Comparison of ENCODE assay signal across 1 cellular context in the genomic region with DNA sequence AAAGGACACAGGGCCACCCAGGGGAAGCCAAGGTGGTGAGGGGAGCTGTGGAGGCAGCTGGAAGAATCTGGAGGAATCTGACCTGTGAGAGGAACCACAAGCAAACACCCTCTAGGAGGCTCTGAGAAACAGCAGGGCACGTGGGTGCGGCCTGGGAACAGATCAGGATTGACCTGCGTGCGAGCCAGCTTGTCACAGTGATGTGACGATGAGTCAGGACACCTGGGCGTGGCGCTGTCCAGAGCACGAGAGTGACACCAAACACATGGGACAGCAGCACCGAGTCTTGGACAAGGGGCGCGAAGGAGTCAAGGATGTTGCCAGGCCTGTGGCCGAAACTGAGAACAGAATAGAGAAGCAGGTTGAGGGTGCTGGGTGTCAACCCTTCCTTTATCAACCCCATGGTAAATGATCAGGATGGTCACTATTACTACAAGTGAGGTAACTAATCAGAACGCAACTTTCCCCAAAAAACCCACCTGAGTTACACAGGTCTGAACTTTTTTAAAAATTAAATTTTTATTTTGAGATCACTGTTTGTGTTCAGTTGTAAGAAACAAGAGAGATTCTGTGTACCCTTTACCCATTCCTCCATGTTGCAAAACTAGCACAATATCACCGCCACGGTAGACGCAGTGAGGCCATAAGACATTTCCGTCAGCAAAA.
A peak's percentile ranks its signal among the peaks of the same experiment; 100 is the strongest.
TF ChIP-seq lines count a peak whose summit lies in the region.

No MANE protein-coding gene starts in this region.

TF ChIP-seq in HepG2, 621 proteins besides CTCF, POLR2A, EP300 and RAD21 (continued from another document and continues in another):
- TF ChIP-seq, protein P1, sequence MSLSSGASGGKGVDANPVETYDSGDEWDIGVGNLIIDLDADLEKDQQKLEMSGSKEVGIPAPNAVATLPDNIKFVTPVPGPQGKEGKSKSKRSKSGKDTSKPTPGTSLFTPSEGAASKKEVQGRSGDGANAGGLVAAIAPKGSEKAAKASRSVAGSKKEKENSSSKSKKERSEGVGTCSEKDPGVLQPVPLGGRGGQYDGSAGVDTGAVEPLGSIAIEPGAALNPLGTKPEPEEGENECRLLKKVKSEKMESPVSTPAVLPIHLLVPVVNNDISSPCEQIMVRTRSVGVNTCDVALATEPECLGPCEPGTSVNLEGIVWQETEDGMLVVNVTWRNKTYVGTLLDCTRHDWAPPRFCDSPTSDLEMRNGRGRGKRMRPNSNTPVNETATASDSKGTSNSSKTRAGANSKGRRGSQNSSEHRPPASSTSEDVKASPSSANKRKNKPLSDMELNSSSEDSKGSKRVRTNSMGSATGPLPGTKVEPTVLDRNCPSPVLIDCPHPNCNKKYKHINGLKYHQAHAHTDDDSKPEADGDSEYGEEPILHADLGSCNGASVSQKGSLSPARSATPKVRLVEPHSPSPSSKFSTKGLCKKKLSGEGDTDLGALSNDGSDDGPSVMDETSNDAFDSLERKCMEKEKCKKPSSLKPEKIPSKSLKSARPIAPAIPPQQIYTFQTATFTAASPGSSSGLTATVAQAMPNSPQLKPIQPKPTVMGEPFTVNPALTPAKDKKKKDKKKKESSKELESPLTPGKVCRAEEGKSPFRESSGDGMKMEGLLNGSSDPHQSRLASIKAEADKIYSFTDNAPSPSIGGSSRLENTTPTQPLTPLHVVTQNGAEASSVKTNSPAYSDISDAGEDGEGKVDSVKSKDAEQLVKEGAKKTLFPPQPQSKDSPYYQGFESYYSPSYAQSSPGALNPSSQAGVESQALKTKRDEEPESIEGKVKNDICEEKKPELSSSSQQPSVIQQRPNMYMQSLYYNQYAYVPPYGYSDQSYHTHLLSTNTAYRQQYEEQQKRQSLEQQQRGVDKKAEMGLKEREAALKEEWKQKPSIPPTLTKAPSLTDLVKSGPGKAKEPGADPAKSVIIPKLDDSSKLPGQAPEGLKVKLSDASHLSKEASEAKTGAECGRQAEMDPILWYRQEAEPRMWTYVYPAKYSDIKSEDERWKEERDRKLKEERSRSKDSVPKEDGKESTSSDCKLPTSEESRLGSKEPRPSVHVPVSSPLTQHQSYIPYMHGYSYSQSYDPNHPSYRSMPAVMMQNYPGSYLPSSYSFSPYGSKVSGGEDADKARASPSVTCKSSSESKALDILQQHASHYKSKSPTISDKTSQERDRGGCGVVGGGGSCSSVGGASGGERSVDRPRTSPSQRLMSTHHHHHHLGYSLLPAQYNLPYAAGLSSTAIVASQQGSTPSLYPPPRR (CRISPR knock-in tag; IDR thresholded peaks at IDR 0.05; ENCODE audit: borderline replicate concordance) = no peak
- TF ChIP-seq HMGA1 (CRISPR knock-in tag; conservative IDR thresholded peaks at IDR 0.05) (no peak), ZNF326 (CRISPR knock-in tag; IDR thresholded peaks at IDR 0.05; ENCODE audit: borderline replicate concordance) (no peak), ZBTB3 (CRISPR knock-in tag; IDR thresholded peaks at IDR 0.05; ENCODE audit: borderline replicate concordance, low read depth) (0 out of 2 replicates have a peak, but pooled peaks have one; percentile 34), GABPB1 (CRISPR knock-in tag; IDR thresholded peaks at IDR 0.05) (no peak; the same call in 1 of the 2 replicates), NFYB (CRISPR knock-in tag; IDR thresholded peaks at IDR 0.05) (0 out of 2 replicates have a peak, but pooled peaks have one; percentile 34), ATF7-NPFF (CRISPR knock-in tag; IDR thresholded peaks at IDR 0.05; ENCODE audit: low read depth) (no peak), YEATS2 (CRISPR knock-in tag; IDR thresholded peaks at IDR 0.05; ENCODE audit: borderline replicate concordance) (peak; percentile 70; the same call in 1 of the 2 replicates), TMF1 (CRISPR knock-in tag; IDR thresholded peaks at IDR 0.05; ENCODE audit: low read depth) (no peak), FOXO1 (CRISPR knock-in tag; IDR thresholded peaks at IDR 0.05) (0 out of 2 replicates have a peak, but pooled peaks have one; percentile 36), ZFP82 (CRISPR knock-in tag; IDR thresholded peaks at IDR 0.05; ENCODE audit: borderline replicate concordance) (no peak), NFE2L2 (IDR thresholded peaks at IDR 0.05; ENCODE audit: low read length) (no peak), RFX1 (IDR thresholded peaks at IDR 0.05) (no peak), SRF (IDR thresholded peaks at IDR 0.05; ENCODE audit: low read depth, low read length) (no peak), KAT8 (CRISPR knock-in tag; IDR thresholded peaks at IDR 0.05) (no peak), MAF1 (CRISPR knock-in tag; IDR thresholded peaks at IDR 0.05; ENCODE audit: borderline replicate concordance) (no peak), ZMYM2 (CRISPR knock-in tag; IDR thresholded peaks at IDR 0.05) (no peak), NFRKB (IDR thresholded peaks at IDR 0.05) (no peak), BRCA1 (CRISPR knock-in tag; IDR thresholded peaks at IDR 0.05) (no peak), ZSCAN29 (CRISPR knock-in tag; conservative IDR thresholded peaks at IDR 0.05) (no peak; the same call in 1 of the 2 replicates), ZSCAN9 (CRISPR knock-in tag; IDR thresholded peaks at IDR 0.05; ENCODE audit: borderline replicate concordance) (peak; percentile 72; the same call in 1 of the 2 replicates), SATB2 (CRISPR knock-in tag; IDR thresholded peaks at IDR 0.05) (no peak), ZNF235 (CRISPR knock-in tag; IDR thresholded peaks at IDR 0.05; ENCODE audit: borderline replicate concordance) (no peak), GABPA (IDR thresholded peaks at IDR 0.05; ENCODE audit: low read depth, low read length) (no peak), GABPA (CRISPR knock-in tag; IDR thresholded peaks at IDR 0.05; ENCODE audit: low read depth) (no peak), HDAC6 (IDR thresholded peaks at IDR 0.05; ENCODE audit: low read depth, low read length) (no peak), ZNF775 (CRISPR knock-in tag; IDR thresholded peaks at IDR 0.05; ENCODE audit: borderline replicate concordance) (peak; percentile 57; the same call in 1 of the 2 replicates), ZNF234 (CRISPR knock-in tag; conservative IDR thresholded peaks at IDR 0.05) (no peak), ZNF615 (CRISPR knock-in tag; IDR thresholded peaks at IDR 0.05; ENCODE audit: borderline replicate concordance) (no peak), ZNF34 (CRISPR knock-in tag; IDR thresholded peaks at IDR 0.05; ENCODE audit: borderline replicate concordance) (no peak)
- TF ChIP-seq, protein P2, sequence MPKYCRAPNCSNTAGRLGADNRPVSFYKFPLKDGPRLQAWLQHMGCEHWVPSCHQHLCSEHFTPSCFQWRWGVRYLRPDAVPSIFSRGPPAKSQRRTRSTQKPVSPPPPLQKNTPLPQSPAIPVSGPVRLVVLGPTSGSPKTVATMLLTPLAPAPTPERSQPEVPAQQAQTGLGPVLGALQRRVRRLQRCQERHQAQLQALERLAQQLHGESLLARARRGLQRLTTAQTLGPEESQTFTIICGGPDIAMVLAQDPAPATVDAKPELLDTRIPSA (CRISPR knock-in tag; IDR thresholded peaks at IDR 0.05; ENCODE audit: borderline replicate concordance) = no peak
- TF ChIP-seq, protein P3, sequence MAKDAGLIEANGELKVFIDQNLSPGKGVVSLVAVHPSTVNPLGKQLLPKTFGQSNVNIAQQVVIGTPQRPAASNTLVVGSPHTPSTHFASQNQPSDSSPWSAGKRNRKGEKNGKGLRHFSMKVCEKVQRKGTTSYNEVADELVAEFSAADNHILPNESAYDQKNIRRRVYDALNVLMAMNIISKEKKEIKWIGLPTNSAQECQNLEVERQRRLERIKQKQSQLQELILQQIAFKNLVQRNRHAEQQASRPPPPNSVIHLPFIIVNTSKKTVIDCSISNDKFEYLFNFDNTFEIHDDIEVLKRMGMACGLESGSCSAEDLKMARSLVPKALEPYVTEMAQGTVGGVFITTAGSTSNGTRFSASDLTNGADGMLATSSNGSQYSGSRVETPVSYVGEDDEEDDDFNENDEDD (CRISPR knock-in tag; IDR thresholded peaks at IDR 0.05; ENCODE audit: borderline replicate concordance) = peak; percentile 93
- TF ChIP-seq, protein P4, sequence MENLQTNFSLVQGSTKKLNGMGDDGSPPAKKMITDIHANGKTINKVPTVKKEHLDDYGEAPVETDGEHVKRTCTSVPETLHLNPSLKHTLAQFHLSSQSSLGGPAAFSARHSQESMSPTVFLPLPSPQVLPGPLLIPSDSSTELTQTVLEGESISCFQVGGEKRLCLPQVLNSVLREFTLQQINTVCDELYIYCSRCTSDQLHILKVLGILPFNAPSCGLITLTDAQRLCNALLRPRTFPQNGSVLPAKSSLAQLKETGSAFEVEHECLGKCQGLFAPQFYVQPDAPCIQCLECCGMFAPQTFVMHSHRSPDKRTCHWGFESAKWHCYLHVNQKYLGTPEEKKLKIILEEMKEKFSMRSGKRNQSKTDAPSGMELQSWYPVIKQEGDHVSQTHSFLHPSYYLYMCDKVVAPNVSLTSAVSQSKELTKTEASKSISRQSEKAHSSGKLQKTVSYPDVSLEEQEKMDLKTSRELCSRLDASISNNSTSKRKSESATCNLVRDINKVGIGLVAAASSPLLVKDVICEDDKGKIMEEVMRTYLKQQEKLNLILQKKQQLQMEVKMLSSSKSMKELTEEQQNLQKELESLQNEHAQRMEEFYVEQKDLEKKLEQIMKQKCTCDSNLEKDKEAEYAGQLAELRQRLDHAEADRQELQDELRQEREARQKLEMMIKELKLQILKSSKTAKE (CRISPR knock-in tag; IDR thresholded peaks at IDR 0.05; ENCODE audit: borderline replicate concordance) = no peak
- TF ChIP-seq, protein P5, sequence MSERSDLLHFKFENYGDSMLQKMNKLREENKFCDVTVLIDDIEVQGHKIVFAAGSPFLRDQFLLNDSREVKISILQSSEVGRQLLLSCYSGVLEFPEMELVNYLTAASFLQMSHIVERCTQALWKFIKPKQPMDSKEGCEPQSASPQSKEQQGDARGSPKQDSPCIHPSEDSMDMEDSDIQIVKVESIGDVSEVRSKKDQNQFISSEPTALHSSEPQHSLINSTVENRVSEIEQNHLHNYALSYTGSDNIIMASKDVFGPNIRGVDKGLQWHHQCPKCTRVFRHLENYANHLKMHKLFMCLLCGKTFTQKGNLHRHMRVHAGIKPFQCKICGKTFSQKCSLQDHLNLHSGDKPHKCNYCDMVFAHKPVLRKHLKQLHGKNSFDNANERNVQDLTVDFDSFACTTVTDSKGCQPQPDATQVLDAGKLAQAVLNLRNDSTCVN (CRISPR knock-in tag; IDR thresholded peaks at IDR 0.05; ENCODE audit: borderline replicate concordance) = peak; percentile 89
- TF ChIP-seq, protein P6, sequence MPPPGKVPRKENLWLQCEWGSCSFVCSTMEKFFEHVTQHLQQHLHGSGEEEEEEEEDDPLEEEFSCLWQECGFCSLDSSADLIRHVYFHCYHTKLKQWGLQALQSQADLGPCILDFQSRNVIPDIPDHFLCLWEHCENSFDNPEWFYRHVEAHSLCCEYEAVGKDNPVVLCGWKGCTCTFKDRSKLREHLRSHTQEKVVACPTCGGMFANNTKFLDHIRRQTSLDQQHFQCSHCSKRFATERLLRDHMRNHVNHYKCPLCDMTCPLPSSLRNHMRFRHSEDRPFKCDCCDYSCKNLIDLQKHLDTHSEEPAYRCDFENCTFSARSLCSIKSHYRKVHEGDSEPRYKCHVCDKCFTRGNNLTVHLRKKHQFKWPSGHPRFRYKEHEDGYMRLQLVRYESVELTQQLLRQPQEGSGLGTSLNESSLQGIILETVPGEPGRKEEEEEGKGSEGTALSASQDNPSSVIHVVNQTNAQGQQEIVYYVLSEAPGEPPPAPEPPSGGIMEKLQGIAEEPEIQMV (CRISPR knock-in tag; IDR thresholded peaks at IDR 0.05; ENCODE audit: low read depth) = no peak; the same call in 1 of the 2 replicates
- TF ChIP-seq, protein P7, sequence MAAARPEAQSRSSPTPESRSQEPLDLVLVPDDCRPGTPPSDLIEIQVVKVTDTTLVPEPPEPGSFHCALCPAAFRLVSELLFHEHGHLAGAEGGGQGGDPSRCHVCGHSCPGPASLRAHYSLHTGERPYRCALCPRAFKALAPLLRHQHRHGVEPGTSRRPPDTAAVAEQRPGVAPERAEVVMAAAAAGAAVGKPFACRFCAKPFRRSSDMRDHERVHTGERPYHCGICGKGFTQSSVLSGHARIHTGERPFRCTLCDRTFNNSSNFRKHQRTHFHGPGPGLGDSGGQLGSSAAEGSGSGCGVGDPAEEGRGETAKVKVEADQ (CRISPR knock-in tag; IDR thresholded peaks at IDR 0.05; ENCODE audit: borderline replicate concordance) = no peak
- TF ChIP-seq, protein P8, sequence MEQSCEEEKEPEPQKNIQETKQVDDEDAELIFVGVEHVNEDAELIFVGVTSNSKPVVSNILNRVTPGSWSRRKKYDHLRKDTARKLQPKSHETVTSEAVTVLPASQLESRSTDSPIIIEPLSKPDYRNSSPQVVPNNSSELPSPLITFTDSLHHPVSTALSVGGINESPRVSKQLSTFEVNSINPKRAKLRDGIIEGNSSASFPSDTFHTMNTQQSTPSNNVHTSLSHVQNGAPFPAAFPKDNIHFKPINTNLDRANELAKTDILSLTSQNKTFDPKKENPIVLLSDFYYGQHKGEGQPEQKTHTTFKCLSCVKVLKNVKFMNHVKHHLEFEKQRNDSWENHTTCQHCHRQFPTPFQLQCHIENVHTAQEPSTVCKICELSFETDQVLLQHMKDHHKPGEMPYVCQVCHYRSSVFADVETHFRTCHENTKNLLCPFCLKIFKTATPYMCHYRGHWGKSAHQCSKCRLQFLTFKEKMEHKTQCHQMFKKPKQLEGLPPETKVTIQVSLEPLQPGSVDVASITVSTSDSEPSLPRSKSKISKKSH (CRISPR knock-in tag; IDR thresholded peaks at IDR 0.05; ENCODE audit: borderline replicate concordance) = 0 out of 2 replicates have a peak, but pooled peaks have one; percentile 29
- TF ChIP-seq, protein P9, sequence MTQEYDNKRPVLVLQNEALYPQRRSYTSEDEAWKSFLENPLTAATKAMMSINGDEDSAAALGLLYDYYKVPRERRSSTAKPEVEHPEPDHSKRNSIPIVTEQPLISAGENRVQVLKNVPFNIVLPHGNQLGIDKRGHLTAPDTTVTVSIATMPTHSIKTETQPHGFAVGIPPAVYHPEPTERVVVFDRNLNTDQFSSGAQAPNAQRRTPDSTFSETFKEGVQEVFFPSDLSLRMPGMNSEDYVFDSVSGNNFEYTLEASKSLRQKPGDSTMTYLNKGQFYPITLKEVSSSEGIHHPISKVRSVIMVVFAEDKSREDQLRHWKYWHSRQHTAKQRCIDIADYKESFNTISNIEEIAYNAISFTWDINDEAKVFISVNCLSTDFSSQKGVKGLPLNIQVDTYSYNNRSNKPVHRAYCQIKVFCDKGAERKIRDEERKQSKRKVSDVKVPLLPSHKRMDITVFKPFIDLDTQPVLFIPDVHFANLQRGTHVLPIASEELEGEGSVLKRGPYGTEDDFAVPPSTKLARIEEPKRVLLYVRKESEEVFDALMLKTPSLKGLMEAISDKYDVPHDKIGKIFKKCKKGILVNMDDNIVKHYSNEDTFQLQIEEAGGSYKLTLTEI (CRISPR knock-in tag; conservative IDR thresholded peaks at IDR 0.05) = no peak
- TF ChIP-seq, protein P10, sequence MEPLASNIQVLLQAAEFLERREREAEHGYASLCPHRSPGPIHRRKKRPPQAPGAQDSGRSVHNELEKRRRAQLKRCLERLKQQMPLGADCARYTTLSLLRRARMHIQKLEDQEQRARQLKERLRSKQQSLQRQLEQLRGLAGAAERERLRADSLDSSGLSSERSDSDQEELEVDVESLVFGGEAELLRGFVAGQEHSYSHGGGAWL (CRISPR knock-in tag; IDR thresholded peaks at IDR 0.05) = peak; percentile 54; the same call in 1 of the 2 replicates
- TF ChIP-seq, protein P11, sequence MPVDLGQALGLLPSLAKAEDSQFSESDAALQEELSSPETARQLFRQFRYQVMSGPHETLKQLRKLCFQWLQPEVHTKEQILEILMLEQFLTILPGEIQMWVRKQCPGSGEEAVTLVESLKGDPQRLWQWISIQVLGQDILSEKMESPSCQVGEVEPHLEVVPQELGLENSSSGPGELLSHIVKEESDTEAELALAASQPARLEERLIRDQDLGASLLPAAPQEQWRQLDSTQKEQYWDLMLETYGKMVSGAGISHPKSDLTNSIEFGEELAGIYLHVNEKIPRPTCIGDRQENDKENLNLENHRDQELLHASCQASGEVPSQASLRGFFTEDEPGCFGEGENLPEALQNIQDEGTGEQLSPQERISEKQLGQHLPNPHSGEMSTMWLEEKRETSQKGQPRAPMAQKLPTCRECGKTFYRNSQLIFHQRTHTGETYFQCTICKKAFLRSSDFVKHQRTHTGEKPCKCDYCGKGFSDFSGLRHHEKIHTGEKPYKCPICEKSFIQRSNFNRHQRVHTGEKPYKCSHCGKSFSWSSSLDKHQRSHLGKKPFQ (CRISPR knock-in tag; IDR thresholded peaks at IDR 0.05; ENCODE audit: insufficient replicate concordance) = no peak
